In genomic region chr7:25893436-25893835, GRCh38 we compare ENCODE assay signal across 2 cellular contexts.
TF ChIP-seq lines count a peak whose summit lies in the region.

No MANE protein-coding gene starts in this region.

TF ChIP-seq in IMR-90, 13 proteins besides CTCF, POLR2A, EP300 and RAD21 (continued from another document):
- TF ChIP-seq USF2 (IDR thresholded peaks at IDR 0.05; ENCODE audit: low read depth, low read length) (no peak), MXI1 (IDR thresholded peaks at IDR 0.05; ENCODE audit: borderline replicate concordance, low read depth, low read length) (no peak), MAFK (IDR thresholded peaks at IDR 0.05; ENCODE audit: low read depth, low read length) (no peak), BHLHE40 (IDR thresholded peaks at IDR 0.05; ENCODE audit: low read depth, low read length) (no peak), CHD1 (IDR thresholded peaks at IDR 0.05; ENCODE audit: low read depth, low read length) (no peak), CEBPB (IDR thresholded peaks at IDR 0.05; ENCODE audit: low read depth, low read length) (no peak), NFE2L2 (IDR thresholded peaks at IDR 0.05; ENCODE audit: low read depth, low read length) (no peak), RFX5 (IDR thresholded peaks at IDR 0.05; ENCODE audit: low read depth, low read length) (no peak)

TF ChIP-seq in neural cell, 6 proteins besides CTCF, POLR2A, EP300 and RAD21 (continued from another document):
- TF ChIP-seq SMC3 (conservative IDR thresholded peaks at IDR 0.05; ENCODE audit: poor library complexity) (no peak), TAF1 (IDR thresholded peaks at IDR 0.05; ENCODE audit: low read depth) (no peak), REST (IDR thresholded peaks at IDR 0.05; ENCODE audit: borderline replicate concordance) (no peak), POLR2AphosphoS5 (IDR thresholded peaks at IDR 0.05) (no peak)
